Comparison of ENCODE assay signal across 8 cellular contexts in genomic region chr3:43769471-43770425, GRCh38.
DNase-seq lines count a peak whose midpoint lies in the region; ATAC-seq and TF ChIP-seq lines count a peak whose summit lies in the region.

No MANE protein-coding gene starts in this region.

- H2AFZ ChIP-seq in DND-41 (ENCODE audit: low read depth, low read length), result no peak overlapping the region

- TF ChIP-seq POLR2A in lower leg skin (IDR thresholded peaks at IDR 0.05), result no peak

- H3K4me1 ChIP-seq in DND-41 (ENCODE audit: insufficient read depth, low read length) (no peaks in the 10 kb centered on the region), ectodermal cell (ENCODE audit: control insufficient read depth, insufficient read depth, low read length) (no peaks in the 10 kb centered on the region)

- no peak overlapping the region for H3K27ac ChIP-seq in DND-41 (ENCODE audit: low read length)
- no peak overlapping the region for H3K27ac ChIP-seq in ectodermal cell (ENCODE audit: insufficient read depth, low read depth, low read length, poor library complexity, severe bottlenecking)

- 21% methylated on average over 27 of the region's 27 CpGs for WGBS in ectodermal cell, 2 experiments
- WGBS in lower leg skin, 2 donors, result 12 to 15% methylated on average over 24 to 25 of the region's 27 CpGs

- H3K9ac ChIP-seq in DND-41 (ENCODE audit: low read depth, low read length), result no peak overlapping the region

- peak; percentile 75 for DNase-seq in DND-41
- peak; percentile 44 for DNase-seq in NCI-H748 treated with DMSO at 0.1 percent for 48 hours (lab: John Stamatoyannopoulos, UW)
- peak; percentile 87 for DNase-seq in activated CD8-positive, alpha-beta T cell treated with anti-CD3 and anti-CD28 coated beads for 36 hours
- peak; percentile 97 to 100 for DNase-seq in lower leg skin (ENCODE audit: low spot score in 2 of 2)
- DNase-seq in stimulated activated CD4-positive, alpha-beta T cell treated with anti-CD3 and anti-CD28 coated beads, Interleukin-4, amount 100 ng/mL, for 4 hours, result peak; percentile 52 to 71

- no peaks in the 10 kb centered on the region for H3K36me3 ChIP-seq in DND-41 (ENCODE audit: insufficient read depth, low read length)
- H3K36me3 ChIP-seq in ectodermal cell (ENCODE audit: control insufficient read depth, insufficient read depth, low read length), result no peaks in the 10 kb centered on the region

- H3K4me3 ChIP-seq in DND-41 (ENCODE audit: low read depth in 1 of 2, low read length in 2 of 2), result no peak overlapping the region
- peak overlapping the region; percentile 24 for H3K4me3 ChIP-seq in ectodermal cell (ENCODE audit: insufficient read depth, low read depth, low read length)
- H3K4me3 ChIP-seq in lower leg skin (ENCODE audit: low read depth, poor library complexity, severe bottlenecking), result no peak overlapping the region

- intact Hi-C loops in activated CD8-positive, alpha-beta T cell treated with anti-CD3 and anti-CD28 coated beads for 36 hours (cut with micrococcal nuclease), result loop anchor here (5.0 kb wide), 1 partner anchor 428 kb away; no protein-coding TSS in a partner anchor
- intact Hi-C loops in lower leg skin (cut with DNase I; ENCODE audit: low total_unique reads), result no loop called here

- H3K4me3 Mint-ChIP-seq in activated CD8-positive, alpha-beta T cell treated with anti-CD3 and anti-CD28 coated beads for 36 hours, result no peak overlapping the region

- CTCF ChIA-PET in activated CD8-positive, alpha-beta T cell treated with anti-CD3 and anti-CD28 coated beads for 36 hours (lab: Charles Lee), result interaction anchor here (0.7 to 2.6 kb wide), 11 partner anchors 12 to 431 kb away, joined by 3 to 22 read pairs (median 4); no protein-coding TSS in a partner anchor

- no peaks in the 10 kb centered on the region for H4K20me1 ChIP-seq in DND-41 (ENCODE audit: insufficient read depth, low read length)

- peaks cover 6% of the 10 kb centered on the region for H3K27me3 Mint-ChIP-seq in activated CD8-positive, alpha-beta T cell treated with anti-CD3 and anti-CD28 coated beads for 36 hours

- H3K27me3 ChIP-seq in DND-41 (ENCODE audit: insufficient read depth, low read length, poor library complexity) (peaks cover 8% of the 10 kb centered on the region), ectodermal cell (ENCODE audit: control insufficient read depth, insufficient read depth, low read length, poor library complexity, severe bottlenecking) (no peaks in the 10 kb centered on the region)

- POLR2A ChIA-PET in activated CD8-positive, alpha-beta T cell treated with anti-CD3 and anti-CD28 coated beads for 36 hours (lab: Charles Lee), result interaction anchor here (1.1 kb wide), 1 partner anchor 13 kb away, joined by 3 read pairs; no protein-coding TSS in a partner anchor

- peak; percentile 84 for ATAC-seq in DND-41 (ENCODE audit: insufficient read depth, low read depth)
- ATAC-seq in HG03175 (IDR thresholded peaks at IDR 0.05; ENCODE audit: unreplicated experiment), result peak; percentile 50
- peak; percentile 62 for ATAC-seq in activated CD8-positive, alpha-beta T cell treated with anti-CD3 and anti-CD28 coated beads for 36 hours
- ATAC-seq in GM21619 (IDR thresholded peaks at IDR 0.05; ENCODE audit: unreplicated experiment), result no peak

- peaks cover 34% of the 10 kb centered on the region for H3K4me1 Mint-ChIP-seq in activated CD8-positive, alpha-beta T cell treated with anti-CD3 and anti-CD28 coated beads for 36 hours (ENCODE audit: low read depth)

- no peaks in the 10 kb centered on the region for H3K36me3 Mint-ChIP-seq in activated CD8-positive, alpha-beta T cell treated with anti-CD3 and anti-CD28 coated beads for 36 hours (ENCODE audit: low read depth)

- H3K79me2 ChIP-seq in DND-41 (ENCODE audit: insufficient read depth, low read length), result no peaks in the 10 kb centered on the region

- H3K4me2 ChIP-seq in DND-41 (ENCODE audit: insufficient read depth, low read length), result no peak overlapping the region

- no peak overlapping the region for H3K27ac Mint-ChIP-seq in activated CD8-positive, alpha-beta T cell treated with anti-CD3 and anti-CD28 coated beads for 36 hours

- no peaks in the 10 kb centered on the region for H3K9me3 Mint-ChIP-seq in activated CD8-positive, alpha-beta T cell treated with anti-CD3 and anti-CD28 coated beads for 36 hours

- TF ChIP-seq CTCF in DND-41 (IDR thresholded peaks at IDR 0.05; ENCODE audit: borderline replicate concordance, extremely low read depth, low read length, poor library complexity, severe bottlenecking) (peak; percentile 96), lower leg skin (IDR thresholded peaks at IDR 0.05) (peak in 1 of 3 donors; percentile 92)
- peak; percentile 88 for TF ChIP-seq CTCF in activated CD8-positive, alpha-beta T cell treated with anti-CD3 and anti-CD28 coated beads for 36 hours (IDR thresholded peaks at IDR 0.05)

- no peaks in the 10 kb centered on the region for H3K9me3 ChIP-seq in DND-41 (ENCODE audit: insufficient read depth, low read length, severe bottlenecking)
- no peaks in the 10 kb centered on the region for H3K9me3 ChIP-seq in ectodermal cell (ENCODE audit: control insufficient read depth, low read length)

Comparison
In these comparisons a context has a peak if more than half of its experiments do, and no peak if none do; other contexts are left out.
1. DNase-seq: peak in every context shown above with its lines; median percentile 98 in lower leg skin; 87 in activated CD8-positive, alpha-beta T cell treated with anti-CD3 and anti-CD28 coated beads for 36 hours; 75 in DND-41; 62 in stimulated activated CD4-positive, alpha-beta T cell treated with anti-CD3 and anti-CD28 coated beads, Interleukin-4, amount 100 ng/mL, for 4 hours; 44 in NCI-H748 treated with DMSO at 0.1 percent for 48 hours.